In the genomic region with DNA sequence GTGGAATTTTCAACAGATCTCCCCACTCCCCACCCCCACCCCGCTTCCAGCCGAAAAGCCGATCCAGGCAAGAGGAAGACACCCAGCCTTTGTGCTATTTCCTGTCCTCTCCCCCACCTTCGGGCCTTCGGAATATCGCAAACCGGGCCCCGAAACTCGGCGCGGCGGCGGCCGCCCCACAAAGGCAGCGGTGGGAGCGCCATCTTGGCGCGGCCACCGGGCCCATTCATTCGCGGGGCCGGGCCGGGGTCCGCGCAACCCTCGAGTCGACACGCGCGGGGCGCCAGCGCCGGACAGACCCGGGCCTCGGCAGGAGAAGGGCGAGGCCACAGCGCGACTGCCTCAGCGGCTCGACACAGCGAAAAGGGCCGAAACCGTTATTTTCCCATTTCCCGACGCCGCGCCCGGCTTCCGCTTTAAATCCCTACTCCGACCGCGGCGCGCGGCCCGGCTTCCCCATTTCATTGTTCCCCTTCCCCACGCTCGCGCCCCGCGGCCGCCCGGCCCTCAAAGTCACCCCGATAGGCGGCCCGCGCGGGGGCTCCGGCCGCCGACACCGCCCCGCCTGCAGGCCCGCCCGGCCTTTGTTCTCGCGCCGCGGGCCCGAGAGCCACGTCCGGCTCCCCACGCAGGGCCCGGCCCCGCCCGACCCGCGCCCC, we compare ENCODE assay signal across 1 cellular context.
TF ChIP-seq lines count a peak whose summit lies in the region.

No MANE protein-coding gene starts in this region.

TF ChIP-seq in K562, 482 proteins besides CTCF, POLR2A, EP300 and RAD21 (continued from another document and continues in another):
- TF ChIP-seq ZNF232 (CRISPR knock-in tag; IDR thresholded peaks at IDR 0.05), result no peak
- TF ChIP-seq ZBTB17 (CRISPR knock-in tag; IDR thresholded peaks at IDR 0.05), result 0 out of 2 replicates have a peak, but pooled peaks have one; percentile 29
- TF ChIP-seq, protein P1, sequence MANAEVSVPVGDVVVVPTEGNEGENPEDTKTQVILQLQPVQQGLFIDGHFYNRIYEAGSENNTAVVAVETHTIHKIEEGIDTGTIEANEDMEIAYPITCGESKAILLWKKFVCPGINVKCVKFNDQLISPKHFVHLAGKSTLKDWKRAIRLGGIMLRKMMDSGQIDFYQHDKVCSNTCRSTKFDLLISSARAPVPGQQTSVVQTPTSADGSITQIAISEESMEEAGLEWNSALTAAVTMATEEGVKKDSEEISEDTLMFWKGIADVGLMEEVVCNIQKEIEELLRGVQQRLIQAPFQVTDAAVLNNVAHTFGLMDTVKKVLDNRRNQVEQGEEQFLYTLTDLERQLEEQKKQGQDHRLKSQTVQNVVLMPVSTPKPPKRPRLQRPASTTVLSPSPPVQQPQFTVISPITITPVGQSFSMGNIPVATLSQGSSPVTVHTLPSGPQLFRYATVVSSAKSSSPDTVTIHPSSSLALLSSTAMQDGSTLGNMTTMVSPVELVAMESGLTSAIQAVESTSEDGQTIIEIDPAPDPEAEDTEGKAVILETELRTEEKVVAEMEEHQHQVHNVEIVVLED (CRISPR knock-in tag; IDR thresholded peaks at IDR 0.05), result peak; percentile 27; the same call in 1 of the 2 replicates
- TF ChIP-seq, protein P2, sequence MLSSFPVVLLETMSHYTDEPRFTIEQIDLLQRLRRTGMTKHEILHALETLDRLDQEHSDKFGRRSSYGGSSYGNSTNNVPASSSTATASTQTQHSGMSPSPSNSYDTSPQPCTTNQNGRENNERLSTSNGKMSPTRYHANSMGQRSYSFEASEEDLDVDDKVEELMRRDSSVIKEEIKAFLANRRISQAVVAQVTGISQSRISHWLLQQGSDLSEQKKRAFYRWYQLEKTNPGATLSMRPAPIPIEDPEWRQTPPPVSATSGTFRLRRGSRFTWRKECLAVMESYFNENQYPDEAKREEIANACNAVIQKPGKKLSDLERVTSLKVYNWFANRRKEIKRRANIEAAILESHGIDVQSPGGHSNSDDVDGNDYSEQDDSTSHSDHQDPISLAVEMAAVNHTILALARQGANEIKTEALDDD (IDR thresholded peaks at IDR 0.05), result no peak
- TF ChIP-seq POLR3G (IDR thresholded peaks at IDR 0.05; ENCODE audit: extremely low read depth, insufficient read length, insufficient replicate concordance), result no peak
- 0 out of 2 replicates have a peak, but pooled peaks have one; percentile 19 for TF ChIP-seq JUND (IDR thresholded peaks at IDR 0.05; ENCODE audit: borderline replicate concordance, low read depth, low read length)
- TF ChIP-seq JUND (tag; IDR thresholded peaks at IDR 0.05; ENCODE audit: borderline replicate concordance, low read depth, low read length), result no peak
- no peak for TF ChIP-seq CAMTA2 (CRISPR knock-in tag; conservative IDR thresholded peaks at IDR 0.05)
- TF ChIP-seq, protein P3, sequence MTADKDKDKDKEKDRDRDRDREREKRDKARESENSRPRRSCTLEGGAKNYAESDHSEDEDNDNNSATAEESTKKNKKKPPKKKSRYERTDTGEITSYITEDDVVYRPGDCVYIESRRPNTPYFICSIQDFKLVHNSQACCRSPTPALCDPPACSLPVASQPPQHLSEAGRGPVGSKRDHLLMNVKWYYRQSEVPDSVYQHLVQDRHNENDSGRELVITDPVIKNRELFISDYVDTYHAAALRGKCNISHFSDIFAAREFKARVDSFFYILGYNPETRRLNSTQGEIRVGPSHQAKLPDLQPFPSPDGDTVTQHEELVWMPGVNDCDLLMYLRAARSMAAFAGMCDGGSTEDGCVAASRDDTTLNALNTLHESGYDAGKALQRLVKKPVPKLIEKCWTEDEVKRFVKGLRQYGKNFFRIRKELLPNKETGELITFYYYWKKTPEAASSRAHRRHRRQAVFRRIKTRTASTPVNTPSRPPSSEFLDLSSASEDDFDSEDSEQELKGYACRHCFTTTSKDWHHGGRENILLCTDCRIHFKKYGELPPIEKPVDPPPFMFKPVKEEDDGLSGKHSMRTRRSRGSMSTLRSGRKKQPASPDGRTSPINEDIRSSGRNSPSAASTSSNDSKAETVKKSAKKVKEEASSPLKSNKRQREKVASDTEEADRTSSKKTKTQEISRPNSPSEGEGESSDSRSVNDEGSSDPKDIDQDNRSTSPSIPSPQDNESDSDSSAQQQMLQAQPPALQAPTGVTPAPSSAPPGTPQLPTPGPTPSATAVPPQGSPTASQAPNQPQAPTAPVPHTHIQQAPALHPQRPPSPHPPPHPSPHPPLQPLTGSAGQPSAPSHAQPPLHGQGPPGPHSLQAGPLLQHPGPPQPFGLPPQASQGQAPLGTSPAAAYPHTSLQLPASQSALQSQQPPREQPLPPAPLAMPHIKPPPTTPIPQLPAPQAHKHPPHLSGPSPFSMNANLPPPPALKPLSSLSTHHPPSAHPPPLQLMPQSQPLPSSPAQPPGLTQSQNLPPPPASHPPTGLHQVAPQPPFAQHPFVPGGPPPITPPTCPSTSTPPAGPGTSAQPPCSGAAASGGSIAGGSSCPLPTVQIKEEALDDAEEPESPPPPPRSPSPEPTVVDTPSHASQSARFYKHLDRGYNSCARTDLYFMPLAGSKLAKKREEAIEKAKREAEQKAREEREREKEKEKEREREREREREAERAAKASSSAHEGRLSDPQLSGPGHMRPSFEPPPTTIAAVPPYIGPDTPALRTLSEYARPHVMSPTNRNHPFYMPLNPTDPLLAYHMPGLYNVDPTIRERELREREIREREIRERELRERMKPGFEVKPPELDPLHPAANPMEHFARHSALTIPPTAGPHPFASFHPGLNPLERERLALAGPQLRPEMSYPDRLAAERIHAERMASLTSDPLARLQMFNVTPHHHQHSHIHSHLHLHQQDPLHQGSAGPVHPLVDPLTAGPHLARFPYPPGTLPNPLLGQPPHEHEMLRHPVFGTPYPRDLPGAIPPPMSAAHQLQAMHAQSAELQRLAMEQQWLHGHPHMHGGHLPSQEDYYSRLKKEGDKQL (CRISPR knock-in tag; IDR thresholded peaks at IDR 0.05; ENCODE audit: borderline replicate concordance), result no peak
- no peak for TF ChIP-seq ETV6 (IDR thresholded peaks at IDR 0.05; ENCODE audit: borderline replicate concordance in 1 of 2, low read depth in 2 of 2, low read length in 1 of 2)
- no peak for TF ChIP-seq ETV6 (CRISPR knock-in tag; IDR thresholded peaks at IDR 0.05; ENCODE audit: borderline replicate concordance)
- TF ChIP-seq RBM39 (optimal IDR thresholded peaks at IDR 0.05; ENCODE audit: low read depth, low read length), result no peak
- no peak for TF ChIP-seq CCAR2 (IDR thresholded peaks at IDR 0.05; ENCODE audit: low read depth, low read length)
- no peak for TF ChIP-seq ZNF140 (CRISPR knock-in tag; IDR thresholded peaks at IDR 0.05)
- TF ChIP-seq ZNF184 (CRISPR knock-in tag; IDR thresholded peaks at IDR 0.05), result no peak
- no peak for TF ChIP-seq NFXL1 (CRISPR knock-in tag; IDR thresholded peaks at IDR 0.05)
- 0 out of 2 replicates have a peak, but pooled peaks have one; percentile 42 for TF ChIP-seq RUNX1 (IDR thresholded peaks at IDR 0.05; ENCODE audit: low read depth)
- TF ChIP-seq, protein P4, sequence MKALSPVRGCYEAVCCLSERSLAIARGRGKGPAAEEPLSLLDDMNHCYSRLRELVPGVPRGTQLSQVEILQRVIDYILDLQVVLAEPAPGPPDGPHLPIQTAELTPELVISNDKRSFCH (CRISPR knock-in tag; IDR thresholded peaks at IDR 0.05), result no peak
- TF ChIP-seq, protein P4 (tag; IDR thresholded peaks at IDR 0.05), result peak; percentile 58; the same call in 1 of the 2 replicates
- TF ChIP-seq SMAD2 (IDR thresholded peaks at IDR 0.05; ENCODE audit: low read depth, low read length), result no peak
- TF ChIP-seq ZNF24 (IDR thresholded peaks at IDR 0.05), result no peak
- TF ChIP-seq, protein P5, sequence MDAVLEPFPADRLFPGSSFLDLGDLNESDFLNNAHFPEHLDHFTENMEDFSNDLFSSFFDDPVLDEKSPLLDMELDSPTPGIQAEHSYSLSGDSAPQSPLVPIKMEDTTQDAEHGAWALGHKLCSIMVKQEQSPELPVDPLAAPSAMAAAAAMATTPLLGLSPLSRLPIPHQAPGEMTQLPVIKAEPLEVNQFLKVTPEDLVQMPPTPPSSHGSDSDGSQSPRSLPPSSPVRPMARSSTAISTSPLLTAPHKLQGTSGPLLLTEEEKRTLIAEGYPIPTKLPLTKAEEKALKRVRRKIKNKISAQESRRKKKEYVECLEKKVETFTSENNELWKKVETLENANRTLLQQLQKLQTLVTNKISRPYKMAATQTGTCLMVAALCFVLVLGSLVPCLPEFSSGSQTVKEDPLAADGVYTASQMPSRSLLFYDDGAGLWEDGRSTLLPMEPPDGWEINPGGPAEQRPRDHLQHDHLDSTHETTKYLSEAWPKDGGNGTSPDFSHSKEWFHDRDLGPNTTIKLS (IDR thresholded peaks at IDR 0.05; ENCODE audit: borderline replicate concordance, low read depth), result peak; percentile 27; the same call in 1 of the 2 replicates
- TF ChIP-seq, protein P6, sequence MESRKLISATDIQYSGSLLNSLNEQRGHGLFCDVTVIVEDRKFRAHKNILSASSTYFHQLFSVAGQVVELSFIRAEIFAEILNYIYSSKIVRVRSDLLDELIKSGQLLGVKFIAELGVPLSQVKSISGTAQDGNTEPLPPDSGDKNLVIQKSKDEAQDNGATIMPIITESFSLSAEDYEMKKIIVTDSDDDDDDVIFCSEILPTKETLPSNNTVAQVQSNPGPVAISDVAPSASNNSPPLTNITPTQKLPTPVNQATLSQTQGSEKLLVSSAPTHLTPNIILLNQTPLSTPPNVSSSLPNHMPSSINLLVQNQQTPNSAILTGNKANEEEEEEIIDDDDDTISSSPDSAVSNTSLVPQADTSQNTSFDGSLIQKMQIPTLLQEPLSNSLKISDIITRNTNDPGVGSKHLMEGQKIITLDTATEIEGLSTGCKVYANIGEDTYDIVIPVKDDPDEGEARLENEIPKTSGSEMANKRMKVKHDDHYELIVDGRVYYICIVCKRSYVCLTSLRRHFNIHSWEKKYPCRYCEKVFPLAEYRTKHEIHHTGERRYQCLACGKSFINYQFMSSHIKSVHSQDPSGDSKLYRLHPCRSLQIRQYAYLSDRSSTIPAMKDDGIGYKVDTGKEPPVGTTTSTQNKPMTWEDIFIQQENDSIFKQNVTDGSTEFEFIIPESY (CRISPR knock-in tag; IDR thresholded peaks at IDR 0.05), result no peak; the same call in 1 of the 2 replicates
- TF ChIP-seq MCM7 (IDR thresholded peaks at IDR 0.05), result no peak
- no peak for TF ChIP-seq HLTF (IDR thresholded peaks at IDR 0.05)
- TF ChIP-seq NCOA6 (IDR thresholded peaks at IDR 0.05), result no peak
- TF ChIP-seq, protein P7, sequence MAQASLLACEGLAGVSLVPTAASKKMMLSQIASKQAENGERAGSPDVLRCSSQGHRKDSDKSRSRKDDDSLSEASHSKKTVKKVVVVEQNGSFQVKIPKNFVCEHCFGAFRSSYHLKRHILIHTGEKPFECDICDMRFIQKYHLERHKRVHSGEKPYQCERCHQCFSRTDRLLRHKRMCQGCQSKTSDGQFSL (CRISPR knock-in tag; IDR thresholded peaks at IDR 0.05), result no peak
- TF ChIP-seq, protein P7 (tag; IDR thresholded peaks at IDR 0.05), result no peak; a peak in 1 of 4 replicates
- no peak for TF ChIP-seq ZNF274 (IDR thresholded peaks at IDR 0.05; ENCODE audit: borderline replicate concordance, low read depth, low read length)
- no peak for TF ChIP-seq KLF16 (IDR thresholded peaks at IDR 0.05)
- no peak for TF ChIP-seq MTA2 (IDR thresholded peaks at IDR 0.05; ENCODE audit: low read depth)
- TF ChIP-seq, protein P8, sequence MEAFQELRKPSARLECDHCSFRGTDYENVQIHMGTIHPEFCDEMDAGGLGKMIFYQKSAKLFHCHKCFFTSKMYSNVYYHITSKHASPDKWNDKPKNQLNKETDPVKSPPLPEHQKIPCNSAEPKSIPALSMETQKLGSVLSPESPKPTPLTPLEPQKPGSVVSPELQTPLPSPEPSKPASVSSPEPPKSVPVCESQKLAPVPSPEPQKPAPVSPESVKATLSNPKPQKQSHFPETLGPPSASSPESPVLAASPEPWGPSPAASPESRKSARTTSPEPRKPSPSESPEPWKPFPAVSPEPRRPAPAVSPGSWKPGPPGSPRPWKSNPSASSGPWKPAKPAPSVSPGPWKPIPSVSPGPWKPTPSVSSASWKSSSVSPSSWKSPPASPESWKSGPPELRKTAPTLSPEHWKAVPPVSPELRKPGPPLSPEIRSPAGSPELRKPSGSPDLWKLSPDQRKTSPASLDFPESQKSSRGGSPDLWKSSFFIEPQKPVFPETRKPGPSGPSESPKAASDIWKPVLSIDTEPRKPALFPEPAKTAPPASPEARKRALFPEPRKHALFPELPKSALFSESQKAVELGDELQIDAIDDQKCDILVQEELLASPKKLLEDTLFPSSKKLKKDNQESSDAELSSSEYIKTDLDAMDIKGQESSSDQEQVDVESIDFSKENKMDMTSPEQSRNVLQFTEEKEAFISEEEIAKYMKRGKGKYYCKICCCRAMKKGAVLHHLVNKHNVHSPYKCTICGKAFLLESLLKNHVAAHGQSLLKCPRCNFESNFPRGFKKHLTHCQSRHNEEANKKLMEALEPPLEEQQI (IDR thresholded peaks at IDR 0.05), result no peak
- TF ChIP-seq MTA3 (IDR thresholded peaks at IDR 0.05; ENCODE audit: borderline replicate concordance), result peak; percentile 75; the same call in 1 of the 2 replicates
- TF ChIP-seq MYNN (IDR thresholded peaks at IDR 0.05), result no peak
- no peak for TF ChIP-seq MYNN (CRISPR knock-in tag; IDR thresholded peaks at IDR 0.05)
- no peak; the same call in 1 of the 2 replicates for TF ChIP-seq NR3C1 (CRISPR knock-in tag; IDR thresholded peaks at IDR 0.05)
- no peak for TF ChIP-seq ZNF431 (CRISPR knock-in tag; IDR thresholded peaks at IDR 0.05)
- TF ChIP-seq ZNF696 (CRISPR knock-in tag; conservative IDR thresholded peaks at IDR 0.05), result no peak
- TF ChIP-seq ZNF134 (CRISPR knock-in tag; conservative IDR thresholded peaks at IDR 0.05), result no peak
- no peak for TF ChIP-seq NFIC (IDR thresholded peaks at IDR 0.05)
- no peak for TF ChIP-seq ZNF12 (CRISPR knock-in tag; IDR thresholded peaks at IDR 0.05)
- no peak for TF ChIP-seq ZNF354B (CRISPR knock-in tag; IDR thresholded peaks at IDR 0.05)
- TF ChIP-seq ZFX (CRISPR knock-in tag; IDR thresholded peaks at IDR 0.05), result peak; percentile 90
- TF ChIP-seq BHLHE40 (IDR thresholded peaks at IDR 0.05; ENCODE audit: low read length), result no peak
- TF ChIP-seq TAF15 (IDR thresholded peaks at IDR 0.05; ENCODE audit: low read depth, low read length), result no peak
- no peak for TF ChIP-seq HEY1 (CRISPR knock-in tag; IDR thresholded peaks at IDR 0.05; ENCODE audit: borderline replicate concordance)
- TF ChIP-seq ZNF764 (CRISPR knock-in tag; IDR thresholded peaks at IDR 0.05; ENCODE audit: low read depth), result no peak
- TF ChIP-seq, protein P9, sequence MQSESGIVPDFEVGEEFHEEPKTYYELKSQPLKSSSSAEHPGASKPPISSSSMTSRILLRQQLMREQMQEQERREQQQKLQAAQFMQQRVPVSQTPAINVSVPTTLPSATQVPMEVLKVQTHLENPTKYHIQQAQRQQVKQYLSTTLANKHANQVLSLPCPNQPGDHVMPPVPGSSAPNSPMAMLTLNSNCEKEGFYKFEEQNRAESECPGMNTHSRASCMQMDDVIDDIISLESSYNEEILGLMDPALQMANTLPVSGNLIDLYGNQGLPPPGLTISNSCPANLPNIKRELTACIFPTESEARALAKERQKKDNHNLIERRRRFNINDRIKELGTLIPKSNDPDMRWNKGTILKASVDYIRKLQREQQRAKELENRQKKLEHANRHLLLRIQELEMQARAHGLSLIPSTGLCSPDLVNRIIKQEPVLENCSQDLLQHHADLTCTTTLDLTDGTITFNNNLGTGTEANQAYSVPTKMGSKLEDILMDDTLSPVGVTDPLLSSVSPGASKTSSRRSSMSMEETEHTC (IDR thresholded peaks at IDR 0.05), result no peak
- no peak for TF ChIP-seq TAL1 (IDR thresholded peaks at IDR 0.05)
- peak; percentile 16 to 38; a peak in 2 of 4 replicates for TF ChIP-seq NONO (IDR thresholded peaks at IDR 0.05; ENCODE audit: low read depth in 2 of 2, low read length in 1 of 2)
- TF ChIP-seq MCM5 (IDR thresholded peaks at IDR 0.05; ENCODE audit: low read depth), result no peak
